In genomic region chr1:234725177-234726132, GRCh38 we compare ENCODE assay signal across 1 cellular context.
TF ChIP-seq lines count a peak whose summit lies in the region.

No MANE protein-coding gene starts in this region.

TF ChIP-seq in K562, 482 proteins besides CTCF, POLR2A, EP300 and RAD21 (continued from another document and continues in another):
- TF ChIP-seq MLLT1 (IDR thresholded peaks at IDR 0.05): no peak
- TF ChIP-seq ELF1 (tag; IDR thresholded peaks at IDR 0.05): peak; percentile 73
- TF ChIP-seq ID3 (CRISPR knock-in tag; IDR thresholded peaks at IDR 0.05): 0 out of 2 replicates have a peak, but pooled peaks have one; percentile 69
- no peak; the same call in none of the 2 replicates for TF ChIP-seq ID3 (tag; IDR thresholded peaks at IDR 0.05)
- TF ChIP-seq ZNF324 (CRISPR knock-in tag; IDR thresholded peaks at IDR 0.05): peak; percentile 59
- TF ChIP-seq DEAF1 (CRISPR knock-in tag; IDR thresholded peaks at IDR 0.05): 0 out of 2 replicates have a peak, but pooled peaks have one; percentile 4
- TF ChIP-seq ZBTB17 (CRISPR knock-in tag; IDR thresholded peaks at IDR 0.05): peak; percentile 76; the same call in 1 of the 2 replicates
- TF ChIP-seq ZNF444 (CRISPR knock-in tag; IDR thresholded peaks at IDR 0.05): 0 out of 2 replicates have a peak, but pooled peaks have one; percentile 43
- TF ChIP-seq MCM2 (IDR thresholded peaks at IDR 0.05; ENCODE audit: low read depth): no peak
- TF ChIP-seq ZBTB11 (CRISPR knock-in tag; IDR thresholded peaks at IDR 0.05): peak in 1 of 3 experiments; percentile 25; a peak in 1 of 6 replicates
- TF ChIP-seq ZNF589 (CRISPR knock-in tag; IDR thresholded peaks at IDR 0.05; ENCODE audit: low read depth): peak; percentile 4; the same call in 1 of the 2 replicates
- TF ChIP-seq AFF1 (IDR thresholded peaks at IDR 0.05; ENCODE audit: low read depth in 1 of 2, partially characterized antibody in 2 of 2): no peak
- peak; percentile 23; the same call in 1 of the 2 replicates for TF ChIP-seq TFAP4 (CRISPR knock-in tag; IDR thresholded peaks at IDR 0.05; ENCODE audit: borderline replicate concordance)
- peak; percentile 33; the same call in 1 of the 2 replicates for TF ChIP-seq ZKSCAN3 (CRISPR knock-in tag; IDR thresholded peaks at IDR 0.05)
- no peak for TF ChIP-seq TBL1XR1 (IDR thresholded peaks at IDR 0.05; ENCODE audit: low read length in 2 of 2)
- no peak for TF ChIP-seq NR2C2 (CRISPR knock-in tag; IDR thresholded peaks at IDR 0.05)
- 0 out of 2 replicates have a peak, but pooled peaks have one; percentile 45 for TF ChIP-seq NR2C2 (tag; IDR thresholded peaks at IDR 0.05)
- TF ChIP-seq NKRF (IDR thresholded peaks at IDR 0.05; ENCODE audit: borderline replicate concordance): no peak
- no peak for TF ChIP-seq ZNF133 (CRISPR knock-in tag; IDR thresholded peaks at IDR 0.05)
- TF ChIP-seq SMAD3 (CRISPR knock-in tag; conservative IDR thresholded peaks at IDR 0.05): peak; percentile 19; the same call in 1 of the 2 replicates
- 0 out of 4 replicates have a peak, but pooled peaks of 1 of the 2 experiments have one; percentile 4 for TF ChIP-seq RCOR1 (IDR thresholded peaks at IDR 0.05; ENCODE audit: borderline replicate concordance in 1 of 2, low read depth in 2 of 2, low read length in 2 of 2)
- no peak for TF ChIP-seq ZFPM2 (CRISPR knock-in tag; IDR thresholded peaks at IDR 0.05)
- TF ChIP-seq ZNF551 (CRISPR knock-in tag; IDR thresholded peaks at IDR 0.05): no peak
- no peak for TF ChIP-seq CBFB (CRISPR knock-in tag; IDR thresholded peaks at IDR 0.05)
- TF ChIP-seq UBTF (IDR thresholded peaks at IDR 0.05; ENCODE audit: borderline replicate concordance in 1 of 2, low read depth in 2 of 2, low read length in 2 of 2): peak; percentile 18 to 46; a peak in 1 of 4 replicates
- no peak for TF ChIP-seq NCOA1 (IDR thresholded peaks at IDR 0.05; ENCODE audit: low read depth)
- TF ChIP-seq CUX1 (CRISPR knock-in tag; IDR thresholded peaks at IDR 0.05): peak; percentile 90; the same call in 1 of the 2 replicates
- TF ChIP-seq DMBX1 (CRISPR knock-in tag; IDR thresholded peaks at IDR 0.05; ENCODE audit: borderline replicate concordance): peak; percentile 56
- 0 out of 2 replicates have a peak, but pooled peaks have one; percentile 11 for TF ChIP-seq RNF2 (IDR thresholded peaks at IDR 0.05)
- TF ChIP-seq ZNF41 (CRISPR knock-in tag; conservative IDR thresholded peaks at IDR 0.05): 0 out of 2 replicates have a peak, but pooled peaks have one; percentile 3
- no peak for TF ChIP-seq MYC (IDR thresholded peaks at IDR 0.05; ENCODE audit: low read depth, low read length)
- peak; percentile 25; the same call in 1 of the 2 replicates for TF ChIP-seq MYC (CRISPR knock-in tag; IDR thresholded peaks at IDR 0.05; ENCODE audit: borderline replicate concordance, low read depth)
- no peak for TF ChIP-seq SRSF1 (IDR thresholded peaks at IDR 0.05; ENCODE audit: low read depth, low read length)
- TF ChIP-seq CHD1 (IDR thresholded peaks at IDR 0.05; ENCODE audit: low read length): no peak
